In the genomic region with DNA sequence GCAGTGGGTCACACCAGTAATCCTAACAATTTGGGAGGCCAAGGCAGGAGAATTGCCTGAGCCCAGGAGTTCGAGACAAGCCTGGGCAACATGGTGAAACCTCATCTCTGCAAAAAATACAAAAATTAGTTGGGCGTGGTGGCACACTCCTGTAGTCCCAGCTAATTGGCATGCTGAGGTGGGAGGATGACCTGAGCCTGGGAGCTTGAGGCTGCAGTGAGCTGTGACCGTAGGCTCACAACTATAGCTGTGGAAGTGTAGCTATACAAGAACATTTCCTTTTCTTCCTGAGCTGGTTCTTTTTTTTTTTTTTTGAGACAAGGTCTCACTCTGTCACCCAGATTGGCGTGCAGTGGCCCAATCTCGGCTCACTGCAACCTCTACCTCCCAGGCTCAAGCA, we compare ENCODE assay signal across 23 cellular contexts.
"Had no signal": no experiment of that assay in that cellular context is flagged by ENCODE, and none has a peak within 500 bp of the region (broad histone marks: within the 10 kb centered on the region; RNA-seq: fewer than 3 reads in every experiment).

No MANE protein-coding gene starts in this region.

- H3K36me3 ChIP-seq: stomach, thoracic aorta, tibial artery, tibial nerve, transverse colon, upper lobe of left lung, upper lobe of right lung, uterus, vagina had no signal

- DNase-seq: stimulated activated CD4-positive, alpha-beta T cell treated with anti-CD3 and anti-CD28 coated beads, Interleukin-2, amount 100 ng/mL, for 24 hours; stimulated activated CD4-positive, alpha-beta T cell treated with anti-CD3 and anti-CD28 coated beads, Interleukin-2, amount 100 ng/mL, for 48 hours; stimulated activated CD4-positive, alpha-beta T cell treated with anti-CD3 and anti-CD28 coated beads, Interleukin-4, amount 100 ng/mL, for 1 hour; stimulated activated CD4-positive, alpha-beta T cell treated with anti-CD3 and anti-CD28 coated beads, Interleukin-4, amount 100 ng/mL, for 24 hours; stimulated activated CD4-positive, alpha-beta T cell treated with anti-CD3 and anti-CD28 coated beads, Interleukin-4, amount 100 ng/mL, for 4 hours; stimulated activated CD8-positive, alpha-beta memory T cell treated with anti-CD3 and anti-CD28 coated beads, Interleukin-4, amount 100 ng/mL, for 48 hours; stimulated activated naive B cell treated with anti-CD40 and anti-IgM and Interleukin-4, amounts not matched to agents 10 μg/mL and 1 μg/mL and 100 μg/mL, for 72 hours; stimulated activated naive CD4-positive, alpha-beta T cell; stimulated activated naive CD4-positive, alpha-beta T cell treated with Interleukin-2 at 50 U/mL for 16 hours; stimulated activated naive CD8-positive, alpha-beta T cell treated with anti-CD3 and anti-CD28 coated beads, Interleukin-15, amount 100 ng/mL, for 72 hours; stimulated activated naive CD8-positive, alpha-beta T cell treated with anti-CD3 and anti-CD28 coated beads, Interleukin-15, Interleukin-2, amounts not matched to agents 100 U/mL and 50 U/mL, for 24 hours; stomach; substantia nigra; testis; tibial artery; transverse colon; trophoblast cell; upper lobe of left lung; upper lobe of right lung; uterus had no signal

- H3K27me3 ChIP-seq: stomach, testis, tibial artery, tibial nerve, transverse colon, upper lobe of left lung, upper lobe of right lung, uterus, vagina had no signal

- H3K9me3 ChIP-seq: stomach, testis, thoracic aorta, tibial artery, tibial nerve, transverse colon, upper lobe of left lung, upper lobe of right lung, uterus, vagina had no signal

- H3K4me3 ChIP-seq: stomach, testis, thoracic aorta, tibial artery, tibial nerve, transverse colon, upper lobe of left lung, upper lobe of right lung, uterus, vagina had no signal

- H3K4me1 ChIP-seq: testis, tibial artery, tibial nerve, upper lobe of right lung, uterus, vagina had no signal

- H3K27ac ChIP-seq: stomach, testis, thoracic aorta, tibial artery, tibial nerve, transverse colon, upper lobe of left lung, upper lobe of right lung, uterus, vagina had no signal
